14 cellular contexts compared by ENCODE assay signal in genomic region chr5:43309122-43309521, GRCh38. TPM values are rescaled to one million over a fixed set of nuclear protein-coding genes. Genes with fewer than 3 reads are reported as not detected.
DNase-seq lines count a peak whose midpoint lies in the region; ATAC-seq, FAIRE-seq and TF ChIP-seq lines count a peak whose summit lies in the region.
"Had no signal": no experiment of that assay in that cellular context is flagged by ENCODE, and none has a peak within 500 bp of the region (broad histone marks: within the 10 kb centered on the region; RNA-seq: fewer than 3 reads in every experiment).

No MANE protein-coding gene starts in this region.

- H3K4me3 ChIP-seq in A673 (ENCODE audit: low read depth, low read length, poor library complexity, severe bottlenecking), result peak overlapping the region; percentile 92
- no peak overlapping the region for H3K4me3 ChIP-seq in HUES48 (ENCODE audit: low read depth, low read length)
- no peak overlapping the region for H3K4me3 ChIP-seq in astrocyte (ENCODE audit: insufficient read depth, low read depth, low read length)
- H3K4me3 ChIP-seq in lower lobe of right lung, result peak overlapping the region; percentile 72
- no peak overlapping the region for H3K4me3 ChIP-seq in CD8-positive, alpha-beta memory T cell (ENCODE audit: low read length)
- H3K4me3 ChIP-seq: BLaER1, uterus had no signal

- H3K27me3 Mint-ChIP-seq in astrocyte (ENCODE audit: low read depth, unreplicated experiment), result no peaks in the 10 kb centered on the region
- peaks cover 0 to 5% of the 10 kb centered on the region in 2 donors for H3K27me3 Mint-ChIP-seq in CD8-positive, alpha-beta memory T cell

- H3K9me3 Mint-ChIP-seq in astrocyte (ENCODE audit: unreplicated experiment), result no peaks in the 10 kb centered on the region
- H3K9me3 Mint-ChIP-seq in CD8-positive, alpha-beta memory T cell, result no peaks in the 10 kb centered on the region

- H3K9ac ChIP-seq in HUES48 (ENCODE audit: low read depth, low read length) (peak overlapping the region; percentile 7; the same call in 1 of the 2 replicates), astrocyte (ENCODE audit: low read length) (no peak overlapping the region)
- H3K9ac ChIP-seq: BLaER1 had no signal

- peaks cover 74% of the 10 kb centered on the region for H4K20me1 ChIP-seq in astrocyte (ENCODE audit: insufficient read depth, low read length)

- peak overlapping the region; percentile 66 for H3K27ac Mint-ChIP-seq in astrocyte (ENCODE audit: unreplicated experiment)
- H3K27ac Mint-ChIP-seq in CD8-positive, alpha-beta memory T cell, result no peak overlapping the region

- intact Hi-C loops in A673 (cut with micrococcal nuclease; ENCODE audit: unreplicated experiment), result loop anchor here (5.0 to 10.0 kb wide), 5 partner anchors 78 to 397 kb away; partner anchors contain the start of genes TMEM267 and ZNF131
- intact Hi-C loops in lower lobe of right lung (cut with DNase I), result no loop called here

- H3K36me3 ChIP-seq in A673 (ENCODE audit: insufficient read depth, low read length, poor library complexity, severe bottlenecking) (peaks cover 52% of the 10 kb centered on the region), HUES48 (ENCODE audit: control insufficient read depth, insufficient read depth, low read length) (peaks cover 36% of the 10 kb centered on the region), astrocyte (ENCODE audit: insufficient read depth, low read length) (no peaks in the 10 kb centered on the region), lower lobe of right lung (no peaks in the 10 kb centered on the region)
- no peaks in the 10 kb centered on the region for H3K36me3 ChIP-seq in CD8-positive, alpha-beta memory T cell (ENCODE audit: insufficient read depth, low read length)
- H3K36me3 ChIP-seq: uterus had no signal

- H3K4me3 Mint-ChIP-seq in astrocyte (ENCODE audit: unreplicated experiment), result peak overlapping the region; percentile 30
- H3K4me3 Mint-ChIP-seq in CD8-positive, alpha-beta memory T cell, result no peak overlapping the region

- H3K27ac ChIP-seq in A673 (ENCODE audit: low read depth, low read length, poor library complexity, severe bottlenecking) (peak overlapping the region; percentile 57), HUES48 (ENCODE audit: low read depth, low read length) (no peak overlapping the region), astrocyte (ENCODE audit: low read depth, low read length) (no peak overlapping the region), lower lobe of right lung (no peak overlapping the region)
- H3K27ac ChIP-seq in CD8-positive, alpha-beta memory T cell (ENCODE audit: low read depth, low read length), result no peak overlapping the region
- H3K27ac ChIP-seq: BLaER1, uterus had no signal

- no peaks in the 10 kb centered on the region for H3K36me3 Mint-ChIP-seq in astrocyte (ENCODE audit: low read depth, unreplicated experiment)
- H3K36me3 Mint-ChIP-seq in CD8-positive, alpha-beta memory T cell, result peaks cover 0 to 8% (median 0%) of the 10 kb centered on the region in 3 donors

- CTCF ChIA-PET in A673 (lab: Charles Lee), result no interaction called here
- CTCF ChIA-PET in CD8-positive, alpha-beta memory T cell (lab: Charles Lee), result interaction anchor here (0.9 kb wide), 1 partner anchor 175 kb away, joined by 4 read pairs; no protein-coding TSS in a partner anchor

- H3K27me3 ChIP-seq in A673 (replicated peaks; ENCODE audit: insufficient read depth, low read depth, low read length, poor library complexity), result no peaks in the 10 kb centered on the region
- H3K27me3 ChIP-seq in HUES48 (ENCODE audit: control insufficient read depth, insufficient read depth, low read length), result no peaks in the 10 kb centered on the region
- H3K27me3 ChIP-seq in astrocyte (ENCODE audit: insufficient read depth, low read length), result no peaks in the 10 kb centered on the region
- H3K27me3 ChIP-seq in lower lobe of right lung (ENCODE audit: low read depth), result no peaks in the 10 kb centered on the region
- H3K27me3 ChIP-seq in CD8-positive, alpha-beta memory T cell (ENCODE audit: insufficient read depth, low read length, poor library complexity, severe bottlenecking), result no peaks in the 10 kb centered on the region
- H3K27me3 ChIP-seq: BLaER1, uterus had no signal

- H3K4me2 ChIP-seq in astrocyte (ENCODE audit: low read length), result peak overlapping the region; percentile 30
- H3K4me2 ChIP-seq: BLaER1 had no signal

- ATAC-seq in lower lobe of right lung (no peak), HG03196 (IDR thresholded peaks at IDR 0.05; ENCODE audit: unreplicated experiment) (no peak)
- ATAC-seq: HCT116, sciatic nerve had no signal

- peaks cover 76% of the 10 kb centered on the region for H3K79me2 ChIP-seq in astrocyte (ENCODE audit: insufficient read depth, low read length)

- FAIRE-seq in astrocyte (lab: Jason Lieb, UNC), result no peak

- TF ChIP-seq CTCF in A673 (conservative IDR thresholded peaks at IDR 0.05; ENCODE audit: low read depth, low read length) (no peak), astrocyte (IDR thresholded peaks at IDR 0.05; ENCODE audit: insufficient read depth, low read depth, low read length) (no peak), lower lobe of right lung (IDR thresholded peaks at IDR 0.05) (no peak)

- H3K4me1 Mint-ChIP-seq in astrocyte (ENCODE audit: low read depth, unreplicated experiment), result peaks cover 48% of the 10 kb centered on the region
- peaks cover 38 to 69% (median 53%) of the 10 kb centered on the region in 3 donors for H3K4me1 Mint-ChIP-seq in CD8-positive, alpha-beta memory T cell

- no TSS peak for BruUV-seq in A673 (replicated peaks; lab: Mats Ljungman, UMichigan)

- H3K4me1 ChIP-seq in A673 (ENCODE audit: insufficient read depth, low read length, poor library complexity, severe bottlenecking) (peaks cover 32% of the 10 kb centered on the region), HUES48 (ENCODE audit: control insufficient read depth, insufficient read depth, low read length) (peaks cover 32% of the 10 kb centered on the region), astrocyte (ENCODE audit: insufficient read depth, low read length) (peaks cover 11% of the 10 kb centered on the region), lower lobe of right lung (peaks cover 29% of the 10 kb centered on the region)
- peaks cover 34% of the 10 kb centered on the region for H3K4me1 ChIP-seq in CD8-positive, alpha-beta memory T cell (ENCODE audit: insufficient read depth, low read length)

- POLR2A ChIA-PET in A673 (lab: Charles Lee; ENCODE audit: low non-redundant PET), result interaction anchor here (0.7 kb wide), 1 partner anchor 370 kb away, joined by 3 read pairs; no protein-coding TSS in a partner anchor
- POLR2A ChIA-PET in CD8-positive, alpha-beta memory T cell (lab: Charles Lee), result no interaction called here

- H3K9me3 ChIP-seq in A673 (ENCODE audit: low read depth, low read length, poor library complexity, severe bottlenecking), result no peaks in the 10 kb centered on the region
- H3K9me3 ChIP-seq in HUES48 (ENCODE audit: control insufficient read depth, insufficient read depth, low read length), result no peaks in the 10 kb centered on the region
- H3K9me3 ChIP-seq in astrocyte (ENCODE audit: insufficient read depth, low read depth, low read length), result no peaks in the 10 kb centered on the region
- no peaks in the 10 kb centered on the region for H3K9me3 ChIP-seq in lower lobe of right lung
- H3K9me3 ChIP-seq in CD8-positive, alpha-beta memory T cell (ENCODE audit: low read length), result no peaks in the 10 kb centered on the region
- H3K9me3 ChIP-seq: BLaER1, uterus had no signal

- DNase-seq in A673 (ENCODE audit: low spot score) (no peak), astrocyte (ENCODE audit: low read depth) (no peak), lower lobe of right lung (no peak), SKM-1 (lab: John Stamatoyannopoulos, UW; ENCODE audit: unreplicated experiment) (no peak), T1000 (lab: John Stamatoyannopoulos, UW) (no peak)
- DNase-seq in CD8-positive, alpha-beta memory T cell, result no peak
- DNase-seq: dermis blood vessel endothelial cell, T-helper 9 cell, uterus had no signal

- no peak overlapping the region for H2AFZ ChIP-seq in astrocyte (ENCODE audit: low read depth, low read length)

RNA-seq across cellular contexts. Expression of gene HMGCS1, which starts 4.1 kb away (rescaled TPM):
- 142 and 162 TPM in 2 replicates for total RNA-seq in A673 (2021)
- total RNA-seq in astrocyte, result 95.9 and 146 TPM in 2 replicates
- total RNA-seq in lower lobe of right lung, result 119 TPM
- total RNA-seq in CD8-positive, alpha-beta memory T cell, result 10 to 100 TPM; 70.3 to 75.1 TPM
- polyA plus RNA-seq in CD8-positive, alpha-beta memory T cell, result 9.4 TPM

Comparison
In these comparisons a context has a peak if more than half of its experiments do, and no peak if none do; other contexts are left out.
1. H3K4me3 ChIP-seq: peak in A673 (single experiment) and lower lobe of right lung (single experiment); none in HUES48 (single experiment), astrocyte (single experiment) and CD8-positive, alpha-beta memory T cell (single experiment).